29 cellular contexts compared by ENCODE assay signal in genomic region chr18:6155707-6156106, GRCh38.
"Had no signal": no experiment of that assay in that cellular context is flagged by ENCODE, and none has a peak within 500 bp of the region (broad histone marks: within the 10 kb centered on the region; RNA-seq: fewer than 3 reads in every experiment).

No MANE protein-coding gene starts in this region.

- H3K36me3 ChIP-seq: colonic mucosa, esophagus muscularis mucosa, esophagus squamous epithelium, gastrocnemius medialis, gastroesophageal sphincter, heart left ventricle, heart right ventricle had no signal

- H3K9me3 ChIP-seq: colonic mucosa, esophagus muscularis mucosa, esophagus squamous epithelium, gastrocnemius medialis had no signal

- H3K27me3 ChIP-seq: colonic mucosa, dorsolateral prefrontal cortex, esophagus muscularis mucosa, esophagus squamous epithelium, foreskin keratinocyte, gastrocnemius medialis, gastroesophageal sphincter, heart left ventricle, heart right ventricle, hepatocyte had no signal

- H3K27ac ChIP-seq: colonic mucosa, coronary artery, dorsolateral prefrontal cortex, epithelial cell of prostate, esophagus muscularis mucosa, esophagus squamous epithelium, foreskin keratinocyte, gastrocnemius medialis, gastroesophageal sphincter, heart left ventricle, heart right ventricle, hepatocyte had no signal

- DNase-seq: colonic mucosa; cortex of kidney; dermis blood vessel endothelial cell; dorsolateral prefrontal cortex; effector CD4-positive, alpha-beta T cell; effector CD8-positive, alpha-beta T cell; effector memory CD4-positive, alpha-beta T cell; effector memory CD8-positive, alpha-beta T cell; endodermal cell; erythroblast; esophagus squamous epithelium; foreskin fibroblast; foreskin keratinocyte; foreskin melanocyte; gastrocnemius medialis; glutamatergic neuron; head of caudate nucleus; heart left ventricle; heart right ventricle had no signal

- H3K4me1 ChIP-seq: colonic mucosa, esophagus muscularis mucosa, esophagus squamous epithelium, foreskin keratinocyte, gastrocnemius medialis, gastroesophageal sphincter had no signal

- H3K4me2 ChIP-seq: hepatocyte had no signal

- H3K4me3 ChIP-seq: colonic mucosa, coronary artery, dorsolateral prefrontal cortex, esophagus muscularis mucosa, esophagus squamous epithelium, gastrocnemius medialis, gastroesophageal sphincter, heart left ventricle, heart right ventricle, hepatocyte had no signal

- H2AFZ ChIP-seq: hepatocyte had no signal

- FAIRE-seq: colon, endometrium, endothelial cell of umbilical vein, frontal cortex had no signal

- ATAC-seq: effector memory CD8-positive, alpha-beta T cell; esophagus mucosa; foreskin keratinocyte; gastrocnemius medialis; gastroesophageal sphincter; heart left ventricle; heart right ventricle had no signal
